ENCODE assay signal across 9 cellular contexts in the genomic region with DNA sequence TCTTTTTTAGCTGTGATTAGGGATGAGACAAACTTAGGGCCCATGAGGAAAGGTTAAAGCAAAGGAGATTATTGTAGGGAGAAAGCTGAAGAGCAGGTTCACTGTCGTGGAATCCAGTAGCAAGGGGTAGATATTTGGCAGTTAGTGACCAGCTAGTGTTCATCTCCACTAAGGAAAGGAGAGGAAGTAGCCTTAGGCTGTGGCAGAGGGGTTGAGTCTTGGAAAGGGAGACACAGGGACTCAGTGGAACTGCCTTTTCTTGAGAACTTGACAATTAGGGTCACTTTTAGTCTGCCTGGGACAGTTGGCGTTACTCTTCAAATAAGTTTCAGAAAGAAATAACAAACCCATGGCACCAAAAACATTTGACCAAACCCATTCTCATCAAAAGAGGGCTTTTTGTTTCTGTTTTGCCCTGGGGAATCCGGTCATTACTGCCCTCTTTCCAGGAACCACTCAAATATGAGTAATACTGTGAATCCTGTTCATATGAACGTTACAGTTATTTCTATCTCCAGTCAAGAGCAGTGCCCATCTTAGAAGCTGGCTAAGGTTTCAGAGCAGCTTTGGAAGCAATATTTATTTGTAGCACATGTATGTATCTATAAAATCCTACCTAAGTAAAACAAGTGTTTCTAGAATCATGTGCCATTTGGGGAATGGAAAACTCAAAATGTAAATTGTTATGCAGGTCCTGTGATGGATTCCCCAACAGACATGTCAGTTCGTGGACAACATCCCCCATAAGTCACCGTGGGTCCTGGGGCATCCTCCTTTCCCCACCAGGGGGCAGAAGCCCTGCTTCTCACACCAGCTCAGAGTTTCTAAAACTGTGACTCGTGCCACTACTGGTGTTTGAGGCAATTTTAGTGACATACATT.
DNase-seq lines count a peak whose midpoint lies in the region; ATAC-seq, FAIRE-seq and TF ChIP-seq lines count a peak whose summit lies in the region.
"Had no signal": no experiment of that assay in that cellular context is flagged by ENCODE, and none has a peak within 500 bp of the region (broad histone marks: within the 10 kb centered on the region; RNA-seq: fewer than 3 reads in every experiment).

No MANE protein-coding gene starts in this region.

- ATAC-seq in HG03108 (IDR thresholded peaks at IDR 0.05; ENCODE audit: unreplicated experiment), result peak; percentile 51
- ATAC-seq in stimulated activated naive B cell treated with anti-CD40 and anti-IgM and Interleukin-4, amounts not matched to agents 10 μg/mL and 1 μg/mL and 100 μg/mL, for 72 hours (replicated peaks), result peak; percentile 72 to 80

- H3K4me3 Mint-ChIP-seq in stimulated activated naive B cell treated with anti-CD40 and anti-IgM and Interleukin-4, amounts not matched to agents 10 μg/mL and 1 μg/mL and 100 μg/mL, for 72 hours, result no peak overlapping the region

- H3K27me3 Mint-ChIP-seq in stimulated activated naive B cell treated with anti-CD40 and anti-IgM and Interleukin-4, amounts not matched to agents 10 μg/mL and 1 μg/mL and 100 μg/mL, for 72 hours, result peaks cover 10 to 14% of the 10 kb centered on the region in 2 donors

- H3K4me1 Mint-ChIP-seq in stimulated activated naive B cell treated with anti-CD40 and anti-IgM and Interleukin-4, amounts not matched to agents 10 μg/mL and 1 μg/mL and 100 μg/mL, for 72 hours, result peaks cover 3 to 4% of the 10 kb centered on the region in 2 donors

- H3K27ac ChIP-seq in SK-N-SH (ENCODE audit: low read depth in 2 of 2, low read length in 1 of 2) (no peak overlapping the region), liver (ENCODE audit: low read depth in 1 of 2, low read length in 2 of 2) (no peak overlapping the region)

- H2AFZ ChIP-seq in SK-N-SH (ENCODE audit: low read depth), result no peak overlapping the region

- H3K9ac ChIP-seq in SK-N-SH (no peak overlapping the region), liver (ENCODE audit: low read depth in 1 of 2, low read length in 2 of 2) (no peak overlapping the region)

- H3K4me2 ChIP-seq in SK-N-SH, result no peak overlapping the region

- CTCF ChIA-PET in SK-N-SH (lab: Yijun Ruan, JAX), result interaction anchor here (0.7 to 2.0 kb wide), 5 partner anchors 15 to 345 kb away, joined by 3 to 4 read pairs (median 3); no protein-coding TSS in a partner anchor

- FAIRE-seq in frontal cortex (lab: Jason Lieb, UNC), result no peak
- FAIRE-seq: G401.6 had no signal

- H3K9me3 ChIP-seq in SK-N-SH, result no peaks in the 10 kb centered on the region
- no peaks in the 10 kb centered on the region for H3K9me3 ChIP-seq in liver (ENCODE audit: control insufficient read depth in 4 of 4, low read length in 3 of 4)

- no peaks in the 10 kb centered on the region for H3K9me2 ChIP-seq in SK-N-SH

- H3K36me3 ChIP-seq in SK-N-SH (replicated peaks in 1 of 2; ENCODE audit: control insufficient read depth in 1 of 2, insufficient read depth in 2 of 2, low read length in 1 of 2) (no peaks in the 10 kb centered on the region), liver (ENCODE audit: control insufficient read depth in 4 of 4, insufficient read depth in 3 of 4, low read depth in 1 of 4, low read length in 3 of 4) (no peaks in the 10 kb centered on the region)

- TF ChIP-seq RAD21 in SK-N-SH (IDR thresholded peaks at IDR 0.05; ENCODE audit: low read length) (peak; percentile 21), liver (IDR thresholded peaks at IDR 0.05) (peak; percentile 76 to 91)

- H3K9me3 Mint-ChIP-seq in stimulated activated naive B cell treated with anti-CD40 and anti-IgM and Interleukin-4, amounts not matched to agents 10 μg/mL and 1 μg/mL and 100 μg/mL, for 72 hours, result no peaks in the 10 kb centered on the region

- H4K20me1 ChIP-seq in SK-N-SH (ENCODE audit: insufficient read depth), result no peaks in the 10 kb centered on the region

- no peaks in the 10 kb centered on the region for H3K36me3 Mint-ChIP-seq in stimulated activated naive B cell treated with anti-CD40 and anti-IgM and Interleukin-4, amounts not matched to agents 10 μg/mL and 1 μg/mL and 100 μg/mL, for 72 hours

- H3F3A ChIP-seq in SK-N-SH (replicated peaks; ENCODE audit: insufficient read depth), result no peaks in the 10 kb centered on the region

- TF ChIP-seq CTCF in SK-N-SH (IDR thresholded peaks at IDR 0.05) (peak; percentile 52), liver (IDR thresholded peaks at IDR 0.05; ENCODE audit: low read depth, low read length, missing input control) (peak; percentile 58)

- no peak overlapping the region; a peak in 1 of 4 replicates for H3K4me3 ChIP-seq in SK-N-SH (ENCODE audit: low read depth in 2 of 2, low read length in 1 of 2)
- no peak overlapping the region for H3K4me3 ChIP-seq in liver (ENCODE audit: low read depth in 1 of 3, low read length in 3 of 3)

- H3K79me2 ChIP-seq in SK-N-SH (ENCODE audit: insufficient read depth), result no peaks in the 10 kb centered on the region

- WGBS in SK-N-SH (ENCODE audit: low lambda C conversion rate), result 36% methylated on average over 7 of the region's 7 CpGs
- 58% methylated on average over 7 of the region's 7 CpGs for WGBS in liver

- DNase-seq in SIG-M5 treated with dmso at 0.1 percent for 504 hours (lab: John Stamatoyannopoulos, UW; ENCODE audit: unreplicated experiment), result peak; percentile 48
- DNase-seq in SIG-M5 (lab: John Stamatoyannopoulos, UW), result no peak
- peak; percentile 34 for DNase-seq in SK-N-SH
- DNase-seq in activated naive CD4-positive, alpha-beta T cell treated with Interleukin-2 at 50 U/mL for 16 hours, result peak; percentile 57
- DNase-seq in stimulated activated naive B cell treated with anti-CD40 and anti-IgM and Interleukin-4, amounts not matched to agents 10 μg/mL and 1 μg/mL and 100 μg/mL, for 72 hours, result no peak
- DNase-seq in frontal cortex (ENCODE audit: low spot score in 2 of 2), result no peak

- H3K27ac Mint-ChIP-seq in stimulated activated naive B cell treated with anti-CD40 and anti-IgM and Interleukin-4, amounts not matched to agents 10 μg/mL and 1 μg/mL and 100 μg/mL, for 72 hours, result no peak overlapping the region

- no peak for TF ChIP-seq EP300 in SK-N-SH (IDR thresholded peaks at IDR 0.05; ENCODE audit: borderline replicate concordance in 1 of 2, low read depth in 1 of 2, low read length in 1 of 2)

- no peaks in the 10 kb centered on the region for H3K4me1 ChIP-seq in SK-N-SH (ENCODE audit: control insufficient read depth in 1 of 2, insufficient read depth in 2 of 2, low read depth in 1 of 2, low read length in 1 of 2)
- H3K4me1 ChIP-seq in liver (ENCODE audit: control insufficient read depth in 4 of 4, insufficient read depth in 4 of 4, low read length in 3 of 4), result peaks cover 2 to 10% (median 6%) of the 10 kb centered on the region in 4 donors

- H3K27me3 ChIP-seq in SK-N-SH (ENCODE audit: insufficient read depth) (no peaks in the 10 kb centered on the region), liver (ENCODE audit: control insufficient read depth in 4 of 4, insufficient read depth in 4 of 4, low read length in 3 of 4) (no peaks in the 10 kb centered on the region)

- POLR2A ChIA-PET in SK-N-SH (lab: Yijun Ruan, JAX), result no interaction called here

TF ChIP-seq in SK-N-SH, 30 proteins besides CTCF, POLR2A, EP300 and RAD21 (continues in another document):
- TF ChIP-seq SMC3 (IDR thresholded peaks at IDR 0.05; ENCODE audit: low read depth, low read length) (peak; percentile 33; the same call in 1 of the 2 replicates), GABPA (IDR thresholded peaks at IDR 0.05; ENCODE audit: low read depth) (no peak), FOXM1 (IDR thresholded peaks at IDR 0.05; ENCODE audit: low read depth) (no peak)
- TF ChIP-seq, protein P1, sequence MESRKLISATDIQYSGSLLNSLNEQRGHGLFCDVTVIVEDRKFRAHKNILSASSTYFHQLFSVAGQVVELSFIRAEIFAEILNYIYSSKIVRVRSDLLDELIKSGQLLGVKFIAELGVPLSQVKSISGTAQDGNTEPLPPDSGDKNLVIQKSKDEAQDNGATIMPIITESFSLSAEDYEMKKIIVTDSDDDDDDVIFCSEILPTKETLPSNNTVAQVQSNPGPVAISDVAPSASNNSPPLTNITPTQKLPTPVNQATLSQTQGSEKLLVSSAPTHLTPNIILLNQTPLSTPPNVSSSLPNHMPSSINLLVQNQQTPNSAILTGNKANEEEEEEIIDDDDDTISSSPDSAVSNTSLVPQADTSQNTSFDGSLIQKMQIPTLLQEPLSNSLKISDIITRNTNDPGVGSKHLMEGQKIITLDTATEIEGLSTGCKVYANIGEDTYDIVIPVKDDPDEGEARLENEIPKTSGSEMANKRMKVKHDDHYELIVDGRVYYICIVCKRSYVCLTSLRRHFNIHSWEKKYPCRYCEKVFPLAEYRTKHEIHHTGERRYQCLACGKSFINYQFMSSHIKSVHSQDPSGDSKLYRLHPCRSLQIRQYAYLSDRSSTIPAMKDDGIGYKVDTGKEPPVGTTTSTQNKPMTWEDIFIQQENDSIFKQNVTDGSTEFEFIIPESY (IDR thresholded peaks at IDR 0.05; ENCODE audit: borderline replicate concordance, low read depth), result no peak

TF ChIP-seq in liver, 16 proteins besides CTCF, POLR2A, EP300 and RAD21:
- TF ChIP-seq HNF4G (IDR thresholded peaks at IDR 0.05) (no peak), RXRA (IDR thresholded peaks at IDR 0.05) (no peak), TAF1 (conservative IDR thresholded peaks at IDR 0.05) (no peak), FOXA1 (IDR thresholded peaks at IDR 0.05) (no peak)
- TF ChIP-seq, protein P2, sequence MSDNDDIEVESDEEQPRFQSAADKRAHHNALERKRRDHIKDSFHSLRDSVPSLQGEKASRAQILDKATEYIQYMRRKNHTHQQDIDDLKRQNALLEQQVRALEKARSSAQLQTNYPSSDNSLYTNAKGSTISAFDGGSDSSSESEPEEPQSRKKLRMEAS (IDR thresholded peaks at IDR 0.05), result no peak

Comparison
In these comparisons a context has a peak if more than half of its experiments do, and no peak if none do; other contexts are left out.
1. DNase-seq: peak in SIG-M5 treated with dmso at 0.1 percent for 504 hours (single experiment), SK-N-SH (single experiment) and activated naive CD4-positive, alpha-beta T cell treated with Interleukin-2 at 50 U/mL for 16 hours (single experiment); none in SIG-M5 (single experiment), stimulated activated naive B cell treated with anti-CD40 and anti-IgM and Interleukin-4, amounts not matched to agents 10 μg/mL and 1 μg/mL and 100 μg/mL, for 72 hours (single experiment) and frontal cortex (0 of 2).